ENCODE assay signal across 8 cellular contexts in the genomic region with DNA sequence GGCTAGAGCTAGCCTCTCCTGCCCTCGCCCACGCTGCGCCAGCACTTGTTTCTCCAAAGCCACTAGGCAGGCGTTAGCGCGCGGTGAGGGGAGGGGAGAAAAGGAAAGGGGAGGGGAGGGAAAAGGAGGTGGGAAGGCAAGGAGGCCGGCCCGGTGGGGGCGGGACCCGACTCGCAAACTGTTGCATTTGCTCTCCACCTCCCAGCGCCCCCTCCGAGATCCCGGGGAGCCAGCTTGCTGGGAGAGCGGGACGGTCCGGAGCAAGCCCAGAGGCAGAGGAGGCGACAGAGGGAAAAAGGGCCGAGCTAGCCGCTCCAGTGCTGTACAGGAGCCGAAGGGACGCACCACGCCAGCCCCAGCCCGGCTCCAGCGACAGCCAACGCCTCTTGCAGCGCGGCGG. TPM values are rescaled to one million over a fixed set of nuclear protein-coding genes. Genes with fewer than 3 reads are reported as not detected.
DNase-seq lines count a peak whose midpoint lies in the region; ATAC-seq and TF ChIP-seq lines count a peak whose summit lies in the region.

Gene AR, plus strand, starts transcription at position 204 of the 400 bp plus-strand sequence. CDS start 1,126 bp downstream, outside the sequence.

- H3K27me3 Mint-ChIP-seq in osteocyte (ENCODE audit: unreplicated experiment) = no peaks in the 10 kb centered on the region

- no peak within 1 kb of the TSS for H3K27ac ChIP-seq in effector memory CD4-positive, alpha-beta T cell (ENCODE audit: insufficient read depth, low read length, poor library complexity, severe bottlenecking)

- intact Hi-C loops in head of caudate nucleus (cut with DNase I) = no loop called here

- no peaks in the 10 kb centered on the region for H3K36me3 ChIP-seq in effector memory CD4-positive, alpha-beta T cell (ENCODE audit: control insufficient read depth, insufficient read depth, low read length)

- no peaks in the 10 kb centered on the region for H3K4me1 ChIP-seq in effector memory CD4-positive, alpha-beta T cell (ENCODE audit: control insufficient read depth, insufficient read depth, low read length, poor library complexity, severe bottlenecking)

- H3K9me3 ChIP-seq in effector memory CD4-positive, alpha-beta T cell (ENCODE audit: control insufficient read depth, low read length) = no peaks in the 10 kb centered on the region

- H3K36me3 Mint-ChIP-seq in osteocyte (ENCODE audit: unreplicated experiment) = no peaks in the 10 kb centered on the region

- ATAC-seq in SK-N-SH treated with all-trans-retinoic acid at 6 μM for 48 hours (peak; percentile 23; the same call in 2 of the 3 replicates), HG02970 (IDR thresholded peaks at IDR 0.05; ENCODE audit: low FRiP score, unreplicated experiment) (no peak), GM18858 (IDR thresholded peaks at IDR 0.05; ENCODE audit: unreplicated experiment) (no peak)

- H3K4me1 Mint-ChIP-seq in osteocyte (ENCODE audit: unreplicated experiment) = peaks cover 27% of the 10 kb centered on the region

- H3K4me3 ChIP-seq in effector memory CD4-positive, alpha-beta T cell (ENCODE audit: insufficient read depth, low read depth, low read length, poor library complexity, severe bottlenecking) = no peak within 1 kb of the TSS

- no peak for TF ChIP-seq CTCF in osteocyte (IDR thresholded peaks at IDR 0.05)

- no peaks in the 10 kb centered on the region for H3K27me3 ChIP-seq in effector memory CD4-positive, alpha-beta T cell (replicated peaks; ENCODE audit: control insufficient read depth, insufficient read depth, low read length, poor library complexity, severe bottlenecking)

- peak within 1 kb of the TSS; percentile 56 for H3K27ac Mint-ChIP-seq in osteocyte (ENCODE audit: unreplicated experiment)

- peak within 1 kb of the TSS; percentile 83 for H3K4me3 Mint-ChIP-seq in osteocyte (ENCODE audit: unreplicated experiment)

- in situ Hi-C loops in Caki2 (cut with HindIII; ENCODE audit: low pct_unique_long_range_greater_than_20kb, low sequenced_read_pairs) = no loop called here

- peak; percentile 83 for DNase-seq in Caki2 (ENCODE audit: low read depth)
- DNase-seq in head of caudate nucleus = peak in 30 of 42 donors; percentile 2 to 48 (median 12)
- peak; percentile 87 for DNase-seq in osteocyte (ENCODE audit: extremely low spot score, unreplicated experiment)
- DNase-seq in effector memory CD4-positive, alpha-beta T cell = no peak
- no peak for DNase-seq in COLO668 (lab: John Stamatoyannopoulos, UW; ENCODE audit: unreplicated experiment)

- peaks cover 9% of the 10 kb centered on the region for H3K9me3 Mint-ChIP-seq in osteocyte (ENCODE audit: unreplicated experiment)

TF ChIP-seq in SK-N-SH treated with all-trans-retinoic acid at 6 μM for 48 hours, 23 proteins besides CTCF, POLR2A, EP300 and RAD21:
- TF ChIP-seq ESRRG (CRISPR knock-in tag; IDR thresholded peaks at IDR 0.05) (no peak), ZFP30 (CRISPR knock-in tag; IDR thresholded peaks at IDR 0.05) (no peak), TCF4 (CRISPR knock-in tag; IDR thresholded peaks at IDR 0.05; ENCODE audit: borderline replicate concordance) (no peak), ARNTL (CRISPR knock-in tag; IDR thresholded peaks at IDR 0.05; ENCODE audit: borderline replicate concordance, low read depth) (no peak), CSDC2 (CRISPR knock-in tag; IDR thresholded peaks at IDR 0.05) (no peak), ZNF8 (CRISPR knock-in tag; IDR thresholded peaks at IDR 0.05) (no peak), ZNF565 (CRISPR knock-in tag; conservative IDR thresholded peaks at IDR 0.05; ENCODE audit: low read depth) (no peak), SNAI2 (CRISPR knock-in tag; IDR thresholded peaks at IDR 0.05) (no peak), GLIS3 (CRISPR knock-in tag; IDR thresholded peaks at IDR 0.05) (no peak), ISL1 (CRISPR knock-in tag; IDR thresholded peaks at IDR 0.05) (no peak), RARB (CRISPR knock-in tag; IDR thresholded peaks at IDR 0.05) (no peak)
- TF ChIP-seq, protein P1, sequence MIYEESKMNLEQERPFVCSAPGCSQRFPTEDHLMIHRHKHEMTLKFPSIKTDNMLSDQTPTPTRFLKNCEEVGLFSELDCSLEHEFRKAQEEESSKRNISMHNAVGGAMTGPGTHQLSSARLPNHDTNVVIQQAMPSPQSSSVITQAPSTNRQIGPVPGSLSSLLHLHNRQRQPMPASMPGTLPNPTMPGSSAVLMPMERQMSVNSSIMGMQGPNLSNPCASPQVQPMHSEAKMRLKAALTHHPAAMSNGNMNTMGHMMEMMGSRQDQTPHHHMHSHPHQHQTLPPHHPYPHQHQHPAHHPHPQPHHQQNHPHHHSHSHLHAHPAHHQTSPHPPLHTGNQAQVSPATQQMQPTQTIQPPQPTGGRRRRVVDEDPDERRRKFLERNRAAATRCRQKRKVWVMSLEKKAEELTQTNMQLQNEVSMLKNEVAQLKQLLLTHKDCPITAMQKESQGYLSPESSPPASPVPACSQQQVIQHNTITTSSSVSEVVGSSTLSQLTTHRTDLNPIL (CRISPR knock-in tag; IDR thresholded peaks at IDR 0.05; ENCODE audit: low read depth) = no peak
TF ChIP-seq in SK-N-SH treated with all-trans-retinoic acid at 6 μM for 48 hours: peak in this region for 0.

RNA-seq across cellular contexts. Expression of gene AR, which starts in this region (rescaled TPM):
- 13.3 and 17.8 TPM in 2 replicates for total RNA-seq in Caki2 (2014; rRNA removed; shearing (Covaris generic); ENCODE audit: low replicate concordance)
- 10.2 and 10.4 TPM in 2 replicates for total RNA-seq in osteocyte

Comparison
In these comparisons a context has a peak if more than half of its experiments do, and no peak if none do; other contexts are left out.
1. DNase-seq: peak in Caki2 (single experiment), head of caudate nucleus (30 of 42) and osteocyte (single experiment); none in effector memory CD4-positive, alpha-beta T cell (0 of 3) and COLO668 (single experiment).